ENCODE assay signal across 1 cellular context in the genomic region with DNA sequence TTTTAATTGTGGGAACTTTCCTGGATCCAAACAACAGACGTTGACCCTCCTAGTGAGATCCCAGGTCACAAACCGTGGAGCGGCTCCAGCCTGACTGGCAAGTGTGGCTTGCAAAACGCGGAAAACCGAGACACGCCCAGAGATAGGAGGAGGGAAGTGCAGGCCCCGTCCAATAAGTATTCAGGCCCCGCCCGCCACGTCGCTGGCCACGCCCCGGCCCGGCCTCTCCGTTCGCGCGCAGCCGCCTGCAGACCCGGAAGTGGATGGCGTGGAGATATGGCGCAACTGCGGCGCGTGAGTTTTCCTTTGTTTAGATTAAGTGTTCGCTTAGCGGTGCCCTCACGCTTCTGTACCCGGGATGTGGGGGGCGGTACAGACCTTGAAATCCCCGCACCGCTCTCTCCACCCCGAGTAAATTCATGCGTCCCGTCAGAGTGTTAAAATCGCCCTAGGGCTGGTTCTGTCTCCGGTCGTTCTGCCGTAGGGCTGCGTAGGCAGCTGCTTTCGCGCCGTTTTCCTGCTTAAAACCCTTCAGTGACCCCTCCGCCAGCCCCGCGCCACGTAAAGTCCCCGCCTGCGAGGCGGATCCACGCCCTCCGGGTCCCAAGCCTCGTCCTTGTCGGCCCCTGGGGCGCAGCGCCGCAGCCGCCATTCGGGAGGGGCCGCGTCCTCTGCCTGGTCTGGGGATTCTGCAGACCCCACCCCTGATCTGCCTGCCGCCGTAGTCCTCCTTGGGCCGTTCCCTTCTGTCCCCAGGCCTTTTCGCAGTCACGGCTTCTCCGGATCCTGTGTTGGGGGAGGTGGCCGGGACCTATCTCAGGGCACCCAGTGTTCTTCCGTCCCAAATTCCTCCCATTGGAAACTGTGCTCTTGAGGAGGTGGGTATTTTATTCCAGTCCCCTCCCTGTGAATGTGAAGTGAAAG.
TF ChIP-seq lines count a peak whose summit lies in the region.

A gene (plus strand): TSS at position 250 of the 924 bp plus-strand sequence. CDS start 27 bp downstream, at position 277.

TF ChIP-seq in HepG2, 621 proteins besides CTCF, POLR2A, EP300 and RAD21 (continued from another document and continues in another):
- TF ChIP-seq, protein P1, sequence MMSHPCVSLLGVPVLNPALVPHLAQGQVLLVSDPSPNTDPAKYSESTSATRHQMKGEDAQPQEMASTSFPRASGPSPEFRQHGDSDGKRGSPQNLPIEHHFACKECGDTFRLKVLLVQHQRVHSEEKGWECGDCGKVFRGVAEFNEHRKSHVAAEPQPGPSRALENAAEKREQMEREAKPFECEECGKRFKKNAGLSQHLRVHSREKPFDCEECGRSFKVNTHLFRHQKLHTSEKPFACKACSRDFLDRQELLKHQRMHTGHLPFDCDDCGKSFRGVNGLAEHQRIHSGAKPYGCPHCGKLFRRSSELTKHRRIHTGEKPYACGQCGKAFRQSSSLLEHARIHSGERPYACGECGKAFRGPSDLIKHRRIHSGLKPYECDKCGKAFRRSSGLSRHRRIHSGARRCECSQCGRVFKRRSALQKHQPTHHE (CRISPR knock-in tag; IDR thresholded peaks at IDR 0.05; ENCODE audit: borderline replicate concordance), result no peak
- TF ChIP-seq, protein P2, sequence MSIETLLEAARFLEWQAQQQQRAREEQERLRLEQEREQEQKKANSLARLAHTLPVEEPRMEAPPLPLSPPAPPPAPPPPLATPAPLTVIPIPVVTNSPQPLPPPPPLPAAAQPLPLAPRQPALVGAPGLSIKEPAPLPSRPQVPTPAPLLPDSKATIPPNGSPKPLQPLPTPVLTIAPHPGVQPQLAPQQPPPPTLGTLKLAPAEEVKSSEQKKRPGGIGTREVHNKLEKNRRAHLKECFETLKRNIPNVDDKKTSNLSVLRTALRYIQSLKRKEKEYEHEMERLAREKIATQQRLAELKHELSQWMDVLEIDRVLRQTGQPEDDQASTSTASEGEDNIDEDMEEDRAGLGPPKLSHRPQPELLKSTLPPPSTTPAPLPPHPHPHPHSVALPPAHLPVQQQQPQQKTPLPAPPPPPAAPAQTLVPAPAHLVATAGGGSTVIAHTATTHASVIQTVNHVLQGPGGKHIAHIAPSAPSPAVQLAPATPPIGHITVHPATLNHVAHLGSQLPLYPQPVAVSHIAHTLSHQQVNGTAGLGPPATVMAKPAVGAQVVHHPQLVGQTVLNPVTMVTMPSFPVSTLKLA (IDR thresholded peaks at IDR 0.05), result peak; percentile 69
- TF ChIP-seq KDM6A (CRISPR knock-in tag; IDR thresholded peaks at IDR 0.05; ENCODE audit: low read depth) (no peak), ATF7 (IDR thresholded peaks at IDR 0.05) (no peak), ATF7 (CRISPR knock-in tag; IDR thresholded peaks at IDR 0.05) (no peak), ZFY (CRISPR knock-in tag; IDR thresholded peaks at IDR 0.05) (peak; percentile 55), JUNB (CRISPR knock-in tag; IDR thresholded peaks at IDR 0.05; ENCODE audit: borderline replicate concordance) (no peak), ZNF556 (CRISPR knock-in tag; IDR thresholded peaks at IDR 0.05; ENCODE audit: borderline replicate concordance) (peak; percentile 50; the same call in 1 of the 2 replicates), SOX6 (IDR thresholded peaks at IDR 0.05) (no peak), SOX6 (CRISPR knock-in tag; IDR thresholded peaks at IDR 0.05) (peak; percentile 76), ASH2L (IDR thresholded peaks at IDR 0.05; ENCODE audit: insufficient read length, low read depth, low read length) (peak; percentile 89), GPN1 (CRISPR knock-in tag; IDR thresholded peaks at IDR 0.05; ENCODE audit: borderline replicate concordance) (no peak), CEBPG (CRISPR knock-in tag; IDR thresholded peaks at IDR 0.05) (peak; percentile 96), ETV5 (CRISPR knock-in tag; IDR thresholded peaks at IDR 0.05; ENCODE audit: borderline replicate concordance) (peak; percentile 72; the same call in 1 of the 2 replicates), PHF20 (CRISPR knock-in tag; IDR thresholded peaks at IDR 0.05) (peak; percentile 83), SALL1 (CRISPR knock-in tag; IDR thresholded peaks at IDR 0.05) (peak; percentile 71), FOXA3 (CRISPR knock-in tag; IDR thresholded peaks at IDR 0.05) (peak; percentile 15; the same call in 1 of the 2 replicates), MTF1 (CRISPR knock-in tag; IDR thresholded peaks at IDR 0.05) (no peak), TOPORS (CRISPR knock-in tag; IDR thresholded peaks at IDR 0.05) (0 out of 2 replicates have a peak, but pooled peaks have one; percentile 64), ZNF672 (CRISPR knock-in tag; IDR thresholded peaks at IDR 0.05) (no peak), DMAP1 (CRISPR knock-in tag; IDR thresholded peaks at IDR 0.05) (peak; percentile 92), KDM5A (IDR thresholded peaks at IDR 0.05; ENCODE audit: borderline replicate concordance, low read length) (peak; percentile 81; the same call in 1 of the 2 replicates), KLF16 (CRISPR knock-in tag; IDR thresholded peaks at IDR 0.05) (peak in 1 of 2 experiments; percentile 75; a peak in 1 of 4 replicates), ZMYM2 (CRISPR knock-in tag; IDR thresholded peaks at IDR 0.05) (no peak), PRMT3 (CRISPR knock-in tag; IDR thresholded peaks at IDR 0.05; ENCODE audit: borderline replicate concordance, low read depth) (no peak), GATA4 (IDR thresholded peaks at IDR 0.05; ENCODE audit: borderline replicate concordance, low read depth) (peak; percentile 62; the same call in 1 of the 2 replicates), ZNF790 (CRISPR knock-in tag; IDR thresholded peaks at IDR 0.05; ENCODE audit: borderline replicate concordance) (no peak), SPEN (CRISPR knock-in tag; IDR thresholded peaks at IDR 0.05; ENCODE audit: low read depth) (peak; percentile 72), GATAD1 (CRISPR knock-in tag; IDR thresholded peaks at IDR 0.05) (peak; percentile 77), IRF2 (CRISPR knock-in tag; IDR thresholded peaks at IDR 0.05) (peak; percentile 86; the same call in 1 of the 2 replicates), SP5 (CRISPR knock-in tag; IDR thresholded peaks at IDR 0.05; ENCODE audit: borderline replicate concordance, low read depth) (peak; percentile 54; the same call in 1 of the 2 replicates), ZNF33A (CRISPR knock-in tag; IDR thresholded peaks at IDR 0.05; ENCODE audit: borderline replicate concordance) (no peak), ZNF619 (CRISPR knock-in tag; IDR thresholded peaks at IDR 0.05) (0 out of 2 replicates have a peak, but pooled peaks have one; percentile 27), MTF2 (CRISPR knock-in tag; IDR thresholded peaks at IDR 0.05; ENCODE audit: borderline replicate concordance) (no peak)
- TF ChIP-seq, protein P3, sequence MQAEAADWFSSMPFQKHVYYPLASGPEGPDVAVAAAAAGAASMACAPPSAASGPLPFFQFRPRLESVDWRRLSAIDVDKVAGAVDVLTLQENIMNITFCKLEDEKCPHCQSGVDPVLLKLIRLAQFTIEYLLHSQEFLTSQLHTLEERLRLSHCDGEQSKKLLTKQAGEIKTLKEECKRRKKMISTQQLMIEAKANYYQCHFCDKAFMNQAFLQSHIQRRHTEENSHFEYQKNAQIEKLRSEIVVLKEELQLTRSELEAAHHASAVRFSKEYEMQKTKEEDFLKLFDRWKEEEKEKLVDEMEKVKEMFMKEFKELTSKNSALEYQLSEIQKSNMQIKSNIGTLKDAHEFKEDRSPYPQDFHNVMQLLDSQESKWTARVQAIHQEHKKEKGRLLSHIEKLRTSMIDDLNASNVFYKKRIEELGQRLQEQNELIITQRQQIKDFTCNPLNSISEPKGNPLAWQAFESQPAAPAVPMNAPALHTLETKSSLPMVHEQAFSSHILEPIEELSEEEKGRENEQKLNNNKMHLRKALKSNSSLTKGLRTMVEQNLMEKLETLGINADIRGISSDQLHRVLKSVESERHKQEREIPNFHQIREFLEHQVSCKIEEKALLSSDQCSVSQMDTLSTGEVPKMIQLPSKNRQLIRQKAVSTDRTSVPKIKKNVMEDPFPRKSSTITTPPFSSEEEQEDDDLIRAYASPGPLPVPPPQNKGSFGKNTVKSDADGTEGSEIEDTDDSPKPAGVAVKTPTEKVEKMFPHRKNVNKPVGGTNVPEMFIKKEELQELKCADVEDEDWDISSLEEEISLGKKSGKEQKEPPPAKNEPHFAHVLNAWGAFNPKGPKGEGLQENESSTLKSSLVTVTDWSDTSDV (CRISPR knock-in tag; IDR thresholded peaks at IDR 0.05), result no peak
- TF ChIP-seq, protein P4, sequence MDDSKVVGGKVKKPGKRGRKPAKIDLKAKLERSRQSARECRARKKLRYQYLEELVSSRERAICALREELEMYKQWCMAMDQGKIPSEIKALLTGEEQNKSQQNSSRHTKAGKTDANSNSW (CRISPR knock-in tag; IDR thresholded peaks at IDR 0.05; ENCODE audit: borderline replicate concordance), result no peak
- TF ChIP-seq, protein P5, sequence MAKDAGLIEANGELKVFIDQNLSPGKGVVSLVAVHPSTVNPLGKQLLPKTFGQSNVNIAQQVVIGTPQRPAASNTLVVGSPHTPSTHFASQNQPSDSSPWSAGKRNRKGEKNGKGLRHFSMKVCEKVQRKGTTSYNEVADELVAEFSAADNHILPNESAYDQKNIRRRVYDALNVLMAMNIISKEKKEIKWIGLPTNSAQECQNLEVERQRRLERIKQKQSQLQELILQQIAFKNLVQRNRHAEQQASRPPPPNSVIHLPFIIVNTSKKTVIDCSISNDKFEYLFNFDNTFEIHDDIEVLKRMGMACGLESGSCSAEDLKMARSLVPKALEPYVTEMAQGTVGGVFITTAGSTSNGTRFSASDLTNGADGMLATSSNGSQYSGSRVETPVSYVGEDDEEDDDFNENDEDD (CRISPR knock-in tag; IDR thresholded peaks at IDR 0.05; ENCODE audit: borderline replicate concordance), result peak; percentile 80; the same call in 1 of the 2 replicates
- TF ChIP-seq, protein P6, sequence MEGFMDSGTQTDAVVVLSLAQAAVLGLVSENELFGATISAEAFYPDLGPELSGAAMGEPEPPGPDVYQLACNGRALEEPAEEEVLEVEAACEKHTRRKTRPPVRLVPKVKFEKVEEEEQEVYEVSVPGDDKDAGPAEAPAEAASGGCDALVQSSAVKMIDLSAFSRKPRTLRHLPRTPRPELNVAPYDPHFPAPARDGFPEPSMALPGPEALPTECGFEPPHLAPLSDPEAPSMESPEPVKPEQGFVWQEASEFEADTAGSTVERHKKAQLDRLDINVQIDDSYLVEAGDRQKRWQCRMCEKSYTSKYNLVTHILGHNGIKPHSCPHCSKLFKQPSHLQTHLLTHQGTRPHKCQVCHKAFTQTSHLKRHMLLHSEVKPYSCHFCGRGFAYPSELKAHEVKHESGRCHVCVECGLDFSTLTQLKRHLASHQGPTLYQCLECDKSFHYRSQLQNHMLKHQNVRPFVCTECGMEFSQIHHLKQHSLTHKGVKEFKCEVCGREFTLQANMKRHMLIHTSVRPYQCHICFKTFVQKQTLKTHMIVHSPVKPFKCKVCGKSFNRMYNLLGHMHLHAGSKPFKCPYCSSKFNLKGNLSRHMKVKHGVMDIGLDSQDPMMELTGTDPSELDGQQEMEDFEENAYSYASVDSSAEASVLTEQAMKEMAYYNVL (CRISPR knock-in tag; IDR thresholded peaks at IDR 0.05; ENCODE audit: borderline replicate concordance), result no peak
- TF ChIP-seq, protein P7, sequence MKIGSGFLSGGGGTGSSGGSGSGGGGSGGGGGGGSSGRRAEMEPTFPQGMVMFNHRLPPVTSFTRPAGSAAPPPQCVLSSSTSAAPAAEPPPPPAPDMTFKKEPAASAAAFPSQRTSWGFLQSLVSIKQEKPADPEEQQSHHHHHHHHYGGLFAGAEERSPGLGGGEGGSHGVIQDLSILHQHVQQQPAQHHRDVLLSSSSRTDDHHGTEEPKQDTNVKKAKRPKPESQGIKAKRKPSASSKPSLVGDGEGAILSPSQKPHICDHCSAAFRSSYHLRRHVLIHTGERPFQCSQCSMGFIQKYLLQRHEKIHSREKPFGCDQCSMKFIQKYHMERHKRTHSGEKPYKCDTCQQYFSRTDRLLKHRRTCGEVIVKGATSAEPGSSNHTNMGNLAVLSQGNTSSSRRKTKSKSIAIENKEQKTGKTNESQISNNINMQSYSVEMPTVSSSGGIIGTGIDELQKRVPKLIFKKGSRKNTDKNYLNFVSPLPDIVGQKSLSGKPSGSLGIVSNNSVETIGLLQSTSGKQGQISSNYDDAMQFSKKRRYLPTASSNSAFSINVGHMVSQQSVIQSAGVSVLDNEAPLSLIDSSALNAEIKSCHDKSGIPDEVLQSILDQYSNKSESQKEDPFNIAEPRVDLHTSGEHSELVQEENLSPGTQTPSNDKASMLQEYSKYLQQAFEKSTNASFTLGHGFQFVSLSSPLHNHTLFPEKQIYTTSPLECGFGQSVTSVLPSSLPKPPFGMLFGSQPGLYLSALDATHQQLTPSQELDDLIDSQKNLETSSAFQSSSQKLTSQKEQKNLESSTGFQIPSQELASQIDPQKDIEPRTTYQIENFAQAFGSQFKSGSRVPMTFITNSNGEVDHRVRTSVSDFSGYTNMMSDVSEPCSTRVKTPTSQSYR (CRISPR knock-in tag; IDR thresholded peaks at IDR 0.05; ENCODE audit: borderline replicate concordance), result peak; percentile 42; the same call in 1 of the 2 replicates
- TF ChIP-seq, protein P8, sequence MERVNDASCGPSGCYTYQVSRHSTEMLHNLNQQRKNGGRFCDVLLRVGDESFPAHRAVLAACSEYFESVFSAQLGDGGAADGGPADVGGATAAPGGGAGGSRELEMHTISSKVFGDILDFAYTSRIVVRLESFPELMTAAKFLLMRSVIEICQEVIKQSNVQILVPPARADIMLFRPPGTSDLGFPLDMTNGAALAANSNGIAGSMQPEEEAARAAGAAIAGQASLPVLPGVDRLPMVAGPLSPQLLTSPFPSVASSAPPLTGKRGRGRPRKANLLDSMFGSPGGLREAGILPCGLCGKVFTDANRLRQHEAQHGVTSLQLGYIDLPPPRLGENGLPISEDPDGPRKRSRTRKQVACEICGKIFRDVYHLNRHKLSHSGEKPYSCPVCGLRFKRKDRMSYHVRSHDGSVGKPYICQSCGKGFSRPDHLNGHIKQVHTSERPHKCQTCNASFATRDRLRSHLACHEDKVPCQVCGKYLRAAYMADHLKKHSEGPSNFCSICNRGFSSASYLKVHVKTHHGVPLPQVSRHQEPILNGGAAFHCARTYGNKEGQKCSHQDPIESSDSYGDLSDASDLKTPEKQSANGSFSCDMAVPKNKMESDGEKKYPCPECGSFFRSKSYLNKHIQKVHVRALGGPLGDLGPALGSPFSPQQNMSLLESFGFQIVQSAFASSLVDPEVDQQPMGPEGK (CRISPR knock-in tag; IDR thresholded peaks at IDR 0.05), result 0 out of 2 replicates have a peak, but pooled peaks have one; percentile 25
- TF ChIP-seq, protein P9, sequence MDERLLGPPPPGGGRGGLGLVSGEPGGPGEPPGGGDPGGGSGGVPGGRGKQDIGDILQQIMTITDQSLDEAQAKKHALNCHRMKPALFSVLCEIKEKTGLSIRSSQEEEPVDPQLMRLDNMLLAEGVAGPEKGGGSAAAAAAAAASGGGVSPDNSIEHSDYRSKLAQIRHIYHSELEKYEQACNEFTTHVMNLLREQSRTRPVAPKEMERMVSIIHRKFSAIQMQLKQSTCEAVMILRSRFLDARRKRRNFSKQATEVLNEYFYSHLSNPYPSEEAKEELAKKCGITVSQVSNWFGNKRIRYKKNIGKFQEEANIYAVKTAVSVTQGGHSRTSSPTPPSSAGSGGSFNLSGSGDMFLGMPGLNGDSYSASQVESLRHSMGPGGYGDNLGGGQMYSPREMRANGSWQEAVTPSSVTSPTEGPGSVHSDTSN (CRISPR knock-in tag; IDR thresholded peaks at IDR 0.05), result no peak
- TF ChIP-seq, protein P10, sequence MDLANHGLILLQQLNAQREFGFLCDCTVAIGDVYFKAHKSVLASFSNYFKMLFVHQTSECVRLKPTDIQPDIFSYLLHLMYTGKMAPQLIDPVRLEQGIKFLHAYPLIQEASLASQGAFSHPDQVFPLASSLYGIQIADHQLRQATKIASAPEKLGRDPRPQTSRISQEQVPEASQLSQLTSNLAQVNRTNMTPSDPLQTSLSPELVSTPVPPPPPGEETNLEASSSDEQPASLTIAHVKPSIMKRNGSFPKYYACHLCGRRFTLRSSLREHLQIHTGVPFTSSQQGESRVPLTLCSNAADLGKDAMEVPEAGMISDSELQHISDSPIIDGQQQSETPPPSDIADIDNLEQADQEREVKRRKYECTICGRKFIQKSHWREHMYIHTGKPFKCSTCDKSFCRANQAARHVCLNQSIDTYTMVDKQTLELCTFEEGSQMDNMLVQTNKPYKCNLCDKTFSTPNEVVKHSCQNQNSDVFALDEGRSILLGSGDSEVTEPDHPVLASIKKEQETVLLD (CRISPR knock-in tag; IDR thresholded peaks at IDR 0.05; ENCODE audit: low read depth), result no peak
